25 cellular contexts compared by ENCODE assay signal in the genomic region with DNA sequence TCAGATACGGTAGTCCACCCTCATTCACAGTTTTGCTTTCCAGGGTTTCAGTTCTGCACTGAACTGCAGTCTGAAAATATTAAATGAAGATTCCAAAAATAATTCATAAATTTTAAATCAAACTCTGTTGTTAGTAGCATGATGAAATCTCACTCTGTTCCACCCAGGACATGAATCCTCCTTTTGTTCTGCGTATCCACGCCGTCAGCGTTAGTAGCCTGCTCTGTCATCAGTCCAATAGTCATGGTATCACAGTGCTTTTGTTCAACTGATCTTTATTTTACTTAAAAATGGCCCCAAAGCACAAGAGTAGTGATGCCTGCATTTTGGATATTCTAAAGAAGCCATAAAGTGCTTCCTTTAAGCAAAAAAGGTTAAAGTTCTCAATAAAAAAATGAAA. TPM values are rescaled to one million over a fixed set of nuclear protein-coding genes. Genes with fewer than 3 reads are reported as not detected.
"Had no signal": no experiment of that assay in that cellular context is flagged by ENCODE, and none has a peak within 500 bp of the region (broad histone marks: within the 10 kb centered on the region; RNA-seq: fewer than 3 reads in every experiment).

No MANE protein-coding gene starts in this region.

- H3K4me1 Mint-ChIP-seq: activated naive CD8-positive, alpha-beta T cell treated with anti-CD3 and anti-CD28 coated beads, Interleukin-2, amount 10 ng/mL, durations not matched to agents 7 days and 5 days; stimulated activated effector memory CD8-positive, alpha-beta T cell treated with anti-CD3 and anti-CD28 coated beads, Interleukin-12 subunit alpha, Interleukin-12 subunit beta, amount 100 ng/mL, for 72 hours had no signal

- DNase-seq: activated CD4-positive, alpha-beta T cell treated with anti-CD3 and anti-CD28 coated beads for 1 hour; activated CD4-positive, alpha-beta T cell treated with anti-CD3 and anti-CD28 coated beads, Interleukin-2, amount 50 U/mL, for 1 hour; activated naive CD4-positive, alpha-beta T cell treated with anti-CD3 and anti-CD28 coated beads for 36 hours; activated naive CD8-positive, alpha-beta T cell treated with anti-CD3 and anti-CD28 coated beads, Interleukin-2, amount 10 ng/mL, durations not matched to agents 7 days and 5 days; activated T-cell treated with anti-CD3 and anti-CD28 coated beads, Interleukin-2, amount 50 U/mL, for 24 hours; amniotic stem cell; cerebellar nuclear complex; effector CD4-positive, alpha-beta T cell; erythroblast; foreskin fibroblast; glutamatergic neuron; left ventricle myocardium superior; mammary epithelial cell; pancreas; small intestine; stimulated activated CD4-positive, alpha-beta T cell treated with anti-CD3 and anti-CD28 coated beads, Interleukin-2, amount 100 ng/mL, for 24 hours; stomach; T-helper 9 cell; upper lobe of right lung had no signal

- ATAC-seq: left ventricle myocardium superior; natural killer cell treated with Interleukin-12 subunit alpha and Interleukin-12 subunit beta and Interleukin-15 and Interleukin-18, amount 100 ng/mL, for 72 hours; pancreas; sciatic nerve; stimulated activated effector memory CD8-positive, alpha-beta T cell treated with anti-CD3 and anti-CD28 coated beads, Interleukin-12 subunit alpha, Interleukin-12 subunit beta, amount 100 ng/mL, for 72 hours; upper lobe of right lung had no signal

- H3K27ac ChIP-seq: neutrophil, pancreas, stomach, thoracic aorta, upper lobe of right lung had no signal

- H3K4me1 ChIP-seq: pancreas, stomach, upper lobe of right lung had no signal

- H3K27me3 Mint-ChIP-seq: activated naive CD8-positive, alpha-beta T cell treated with anti-CD3 and anti-CD28 coated beads, Interleukin-2, amount 10 ng/mL, durations not matched to agents 7 days and 5 days; activated T-cell treated with anti-CD3 and anti-CD28 coated beads, Interleukin-2, amount 50 U/mL, for 24 hours; natural killer cell treated with Interleukin-12 subunit alpha and Interleukin-12 subunit beta and Interleukin-15 and Interleukin-18, amount 100 ng/mL, for 72 hours had no signal

- H3K4me3 ChIP-seq: pancreas, stomach, thoracic aorta, upper lobe of right lung had no signal

- H3K36me3 Mint-ChIP-seq: stimulated activated effector memory CD8-positive, alpha-beta T cell treated with anti-CD3 and anti-CD28 coated beads, Interleukin-12 subunit alpha, Interleukin-12 subunit beta, amount 100 ng/mL, for 72 hours had no signal

- H3K27ac Mint-ChIP-seq: activated naive CD4-positive, alpha-beta T cell treated with anti-CD3 and anti-CD28 coated beads for 36 hours; activated naive CD8-positive, alpha-beta T cell treated with anti-CD3 and anti-CD28 coated beads, Interleukin-2, amount 10 ng/mL, durations not matched to agents 7 days and 5 days; activated T-cell treated with anti-CD3 and anti-CD28 coated beads, Interleukin-2, amount 50 U/mL, for 24 hours; natural killer cell treated with Interleukin-12 subunit alpha and Interleukin-12 subunit beta and Interleukin-15 and Interleukin-18, amount 100 ng/mL, for 72 hours; stimulated activated effector memory CD8-positive, alpha-beta T cell treated with anti-CD3 and anti-CD28 coated beads, Interleukin-12 subunit alpha, Interleukin-12 subunit beta, amount 100 ng/mL, for 72 hours had no signal

- H3K9me3 Mint-ChIP-seq: activated naive CD4-positive, alpha-beta T cell treated with anti-CD3 and anti-CD28 coated beads for 36 hours; activated naive CD8-positive, alpha-beta T cell treated with anti-CD3 and anti-CD28 coated beads, Interleukin-2, amount 10 ng/mL, durations not matched to agents 7 days and 5 days; activated T-cell treated with anti-CD3 and anti-CD28 coated beads, Interleukin-2, amount 50 U/mL, for 24 hours; natural killer cell treated with Interleukin-12 subunit alpha and Interleukin-12 subunit beta and Interleukin-15 and Interleukin-18, amount 100 ng/mL, for 72 hours; stimulated activated effector memory CD8-positive, alpha-beta T cell treated with anti-CD3 and anti-CD28 coated beads, Interleukin-12 subunit alpha, Interleukin-12 subunit beta, amount 100 ng/mL, for 72 hours had no signal

- H3K4me3 Mint-ChIP-seq: activated naive CD4-positive, alpha-beta T cell treated with anti-CD3 and anti-CD28 coated beads for 36 hours; activated naive CD8-positive, alpha-beta T cell treated with anti-CD3 and anti-CD28 coated beads, Interleukin-2, amount 10 ng/mL, durations not matched to agents 7 days and 5 days; activated T-cell treated with anti-CD3 and anti-CD28 coated beads, Interleukin-2, amount 50 U/mL, for 24 hours; natural killer cell treated with Interleukin-12 subunit alpha and Interleukin-12 subunit beta and Interleukin-15 and Interleukin-18, amount 100 ng/mL, for 72 hours; stimulated activated effector memory CD8-positive, alpha-beta T cell treated with anti-CD3 and anti-CD28 coated beads, Interleukin-12 subunit alpha, Interleukin-12 subunit beta, amount 100 ng/mL, for 72 hours had no signal

- H3K27me3 ChIP-seq: neutrophil, pancreas, stomach, upper lobe of right lung had no signal

RNA-seq across cellular contexts. Expression of gene FMO5, which starts 41.2 kb away (rescaled TPM):
- total RNA-seq: bronchial epithelial cell; natural killer cell treated with Interleukin-12 subunit alpha and Interleukin-12 subunit beta and Interleukin-15 and Interleukin-18, amount 100 ng/mL, for 72 hours had no signal
